9 cellular contexts compared by ENCODE assay signal in the genomic region with DNA sequence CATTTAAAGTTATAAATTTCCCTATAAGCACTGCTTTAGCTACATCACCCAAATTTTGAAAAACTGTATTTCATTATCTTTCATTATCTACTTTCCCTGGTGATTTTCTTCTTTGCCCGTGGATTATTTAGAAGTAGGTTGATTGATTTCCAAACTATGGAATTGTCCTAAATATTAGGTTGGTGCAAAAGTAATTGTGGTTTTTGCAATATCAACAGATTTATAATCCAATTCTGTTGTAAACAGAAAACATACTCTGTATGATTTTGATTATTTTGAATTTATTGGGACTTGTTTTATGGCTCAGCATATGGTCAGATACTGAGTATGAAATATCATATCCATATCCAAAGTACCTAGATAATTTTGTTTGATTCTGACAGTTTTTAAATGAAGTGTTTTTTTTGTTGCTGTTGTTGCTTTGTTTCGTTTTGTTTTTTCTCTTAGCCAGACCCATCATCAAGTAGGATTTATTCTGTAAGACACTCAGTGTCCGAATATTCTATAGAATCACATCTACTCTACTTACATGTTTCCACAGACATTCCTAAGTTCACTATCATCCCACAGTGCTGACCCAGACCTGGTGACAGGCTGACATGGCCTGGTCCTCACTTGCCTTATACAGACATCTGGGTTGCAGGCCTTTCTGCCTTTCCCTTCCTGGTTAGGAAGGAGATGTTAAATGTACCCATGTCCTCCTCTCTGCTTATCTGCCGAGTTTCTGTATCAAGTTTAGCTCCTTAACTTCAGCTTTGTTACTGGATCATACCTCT. TPM values are rescaled to one million over a fixed set of nuclear protein-coding genes. Genes with fewer than 3 reads are reported as not detected.
DNase-seq lines count a peak whose midpoint lies in the region; ATAC-seq and TF ChIP-seq lines count a peak whose summit lies in the region.
"Had no signal": no experiment of that assay in that cellular context is flagged by ENCODE, and none has a peak within 500 bp of the region (broad histone marks: within the 10 kb centered on the region; RNA-seq: fewer than 3 reads in every experiment).

No MANE protein-coding gene starts in this region.

- no peak overlapping the region for H3K9ac ChIP-seq in MM.1S (ENCODE audit: low read length)

- peaks cover 6% of the 10 kb centered on the region for H3K36me3 Mint-ChIP-seq in activated CD4-positive, alpha-beta T cell treated with anti-CD3 and anti-CD28 coated beads, Interleukin-2, amount 10 ng/mL, durations not matched to agents 24 days and 14 days (ENCODE audit: low read depth)
- peaks cover 20% of the 10 kb centered on the region for H3K36me3 Mint-ChIP-seq in central memory CD8-positive, alpha-beta T cell (ENCODE audit: insufficient read depth)

- no peak for DNase-seq in activated CD4-positive, alpha-beta T cell treated with anti-CD3 and anti-CD28 coated beads, Interleukin-2, amount 10 ng/mL, durations not matched to agents 24 days and 14 days
- no peak for DNase-seq in activated CD4-positive, alpha-beta T cell treated with anti-CD3 and anti-CD28 coated beads for 4 hours
- DNase-seq in MM.1S (no peak), skeletal muscle cell (ENCODE audit: low read depth) (peak; percentile 49), NCI-H226 (no peak), NCI-H2196 (lab: John Stamatoyannopoulos, UW; ENCODE audit: unreplicated experiment) (no peak)
- no peak for DNase-seq in central memory CD8-positive, alpha-beta T cell (ENCODE audit: low spot score in 2 of 2)

- 0 out of 2 replicates have a peak, but pooled peaks cover 2% of the 10 kb centered on the region for H3F3A ChIP-seq in MM.1S (ENCODE audit: insufficient read depth, low read length)

- no peaks in the 10 kb centered on the region for H3K9me3 ChIP-seq in MM.1S (replicated peaks; ENCODE audit: insufficient read depth, low read length)
- H3K9me3 ChIP-seq: upper lobe of left lung had no signal

- intact Hi-C loops in activated CD4-positive, alpha-beta T cell treated with anti-CD3 and anti-CD28 coated beads, Interleukin-2, amount 10 ng/mL, durations not matched to agents 24 days and 14 days (cut with micrococcal nuclease): loop anchor here (1.0 to 5.0 kb wide), 4 partner anchors 22 to 388 kb away; partner anchors contain the start of genes DNAH6 and TMSB10

- H3K4me1 Mint-ChIP-seq in activated CD4-positive, alpha-beta T cell treated with anti-CD3 and anti-CD28 coated beads, Interleukin-2, amount 10 ng/mL, durations not matched to agents 24 days and 14 days: peaks cover 49% of the 10 kb centered on the region
- peaks cover 39% of the 10 kb centered on the region for H3K4me1 Mint-ChIP-seq in central memory CD8-positive, alpha-beta T cell

- peak overlapping the region; percentile 95; the same call in 1 of the 2 replicates for H3K4me2 ChIP-seq in MM.1S (ENCODE audit: low read depth, low read length)

- no peaks in the 10 kb centered on the region for H4K20me1 ChIP-seq in MM.1S (ENCODE audit: insufficient read depth, low read length)

- no peak for ATAC-seq in central memory CD8-positive, alpha-beta T cell (replicated peaks; ENCODE audit: extremely low read depth, poor library complexity, severe bottlenecking)
- no peak for ATAC-seq in HG02884 (IDR thresholded peaks at IDR 0.05; ENCODE audit: unreplicated experiment)

- TF ChIP-seq CTCF in MM.1S (IDR thresholded peaks at IDR 0.05; ENCODE audit: low read length): no peak

- H3K36me3 ChIP-seq in MM.1S (replicated peaks; ENCODE audit: insufficient read depth, low read length): no peaks in the 10 kb centered on the region
- H3K36me3 ChIP-seq: upper lobe of left lung had no signal

- peaks cover 22% of the 10 kb centered on the region for H3K27me3 ChIP-seq in MM.1S (replicated peaks; ENCODE audit: insufficient read depth, low read length)

- no peak overlapping the region for H3K27ac ChIP-seq in MM.1S (ENCODE audit: low read length)
- H3K27ac ChIP-seq: upper lobe of left lung had no signal

- no peaks in the 10 kb centered on the region for H3K79me2 ChIP-seq in MM.1S (ENCODE audit: low read length)

- peak overlapping the region; percentile 96 for H3K27ac Mint-ChIP-seq in activated CD4-positive, alpha-beta T cell treated with anti-CD3 and anti-CD28 coated beads, Interleukin-2, amount 10 ng/mL, durations not matched to agents 24 days and 14 days
- peak overlapping the region; percentile 90 for H3K27ac Mint-ChIP-seq in central memory CD8-positive, alpha-beta T cell (ENCODE audit: low read depth)

- no peaks in the 10 kb centered on the region for H3K9me3 Mint-ChIP-seq in activated CD4-positive, alpha-beta T cell treated with anti-CD3 and anti-CD28 coated beads, Interleukin-2, amount 10 ng/mL, durations not matched to agents 24 days and 14 days
- H3K9me3 Mint-ChIP-seq in central memory CD8-positive, alpha-beta T cell: no peaks in the 10 kb centered on the region

- H3K4me3 ChIP-seq in MM.1S (ENCODE audit: low read length) (no peak overlapping the region), skeletal muscle cell (ENCODE audit: low read depth, low read length) (no peak overlapping the region)

- H3K4me1 ChIP-seq in MM.1S (ENCODE audit: low read length): 0 out of 2 replicates have a peak, but pooled peaks cover 4% of the 10 kb centered on the region

- H3K27me3 Mint-ChIP-seq in activated CD4-positive, alpha-beta T cell treated with anti-CD3 and anti-CD28 coated beads, Interleukin-2, amount 10 ng/mL, durations not matched to agents 24 days and 14 days: no peaks in the 10 kb centered on the region
- no peaks in the 10 kb centered on the region for H3K27me3 Mint-ChIP-seq in central memory CD8-positive, alpha-beta T cell

- H3K9me2 ChIP-seq in MM.1S (replicated peaks; ENCODE audit: insufficient read depth, low read length): no peaks in the 10 kb centered on the region

- H2AFZ ChIP-seq in MM.1S (ENCODE audit: low read length): no peak overlapping the region

- H3K4me3 Mint-ChIP-seq in activated CD4-positive, alpha-beta T cell treated with anti-CD3 and anti-CD28 coated beads, Interleukin-2, amount 10 ng/mL, durations not matched to agents 24 days and 14 days: peak overlapping the region; percentile 94
- peak overlapping the region; percentile 87 for H3K4me3 Mint-ChIP-seq in central memory CD8-positive, alpha-beta T cell

RNA-seq across cellular contexts. Expression of gene TRABD2A, which starts 2.1 kb away (rescaled TPM):
- 56.3 and 59.6 TPM in 2 replicates for total RNA-seq in activated CD4-positive, alpha-beta T cell treated with anti-CD3 and anti-CD28 coated beads, Interleukin-2, amount 10 ng/mL, durations not matched to agents 24 days and 14 days

RNA-seq across cellular contexts. Expression of gene TMSB10, which starts 22.5 kb away (rescaled TPM):
- total RNA-seq in activated CD4-positive, alpha-beta T cell treated with anti-CD3 and anti-CD28 coated beads, Interleukin-2, amount 10 ng/mL, durations not matched to agents 24 days and 14 days: 2,196 and 2,218 TPM in 2 replicates
